9 cellular contexts compared by ENCODE assay signal in genomic region chr13:32142956-32143375, GRCh38.
DNase-seq lines count a peak whose midpoint lies in the region; ATAC-seq, FAIRE-seq and TF ChIP-seq lines count a peak whose summit lies in the region.
"Had no signal": no experiment of that assay in that cellular context is flagged by ENCODE, and none has a peak within 500 bp of the region (broad histone marks: within the 10 kb centered on the region; RNA-seq: fewer than 3 reads in every experiment).

No MANE protein-coding gene starts in this region.

- no peaks in the 10 kb centered on the region for H3K27me3 Mint-ChIP-seq in nephron (ENCODE audit: low read depth)
- H3K27me3 Mint-ChIP-seq: activated CD4-positive, alpha-beta T cell treated with anti-CD3 and anti-CD28 coated beads for 36 hours had no signal

- H3K9me2 ChIP-seq in Loucy (replicated peaks; ENCODE audit: low read depth, low read length), result no peaks in the 10 kb centered on the region

- no peaks in the 10 kb centered on the region for H3F3A ChIP-seq in Loucy (ENCODE audit: low read depth)

- H4K20me1 ChIP-seq in Loucy (ENCODE audit: insufficient read depth, low read length, poor library complexity, severe bottlenecking) (no peaks in the 10 kb centered on the region), endothelial cell of umbilical vein (replicated peaks; ENCODE audit: control insufficient read depth, extremely low read depth, insufficient read depth, low read length) (no peaks in the 10 kb centered on the region)

- intact Hi-C loops in endothelial cell of umbilical vein (cut with micrococcal nuclease), result loop anchor here (5.0 kb wide), 1 partner anchor 111 kb away; the partner anchor contains the start of gene FRY

- TF ChIP-seq POLR2A in endothelial cell of umbilical vein (IDR thresholded peaks at IDR 0.05; ENCODE audit: low read depth, low read length), result peak; percentile 47

- CTCF ChIA-PET in endothelial cell of umbilical vein (lab: Charles Lee), result interaction anchor here (0.7 to 1.4 kb wide), 2 partner anchors 141 to 142 kb away, joined by 3 to 4 read pairs; no protein-coding TSS in a partner anchor

- dilution Hi-C loops in endothelial cell of umbilical vein (cut with MboI; ENCODE audit: extremely low pct_ligation_motif_present, low sequenced_read_pairs), result no loop called here

- no peak for ATAC-seq in GM18861 (IDR thresholded peaks at IDR 0.05; ENCODE audit: unreplicated experiment)
- ATAC-seq: activated CD4-positive, alpha-beta T cell treated with anti-CD3 and anti-CD28 coated beads for 36 hours had no signal

- FAIRE-seq in endothelial cell of umbilical vein (lab: Jason Lieb, UNC), result peak; percentile 88

- in situ Hi-C loops in GM13976 (cut with MboI; ENCODE audit: low sequenced_read_pairs, unreplicated experiment), result no loop called here

- no peaks in the 10 kb centered on the region for H3K9me3 Mint-ChIP-seq in nephron
- H3K9me3 Mint-ChIP-seq: activated naive CD8-positive, alpha-beta T cell treated with anti-CD3 and anti-CD28 coated beads, Interleukin-2, amount 10 ng/mL, durations not matched to agents 7 days and 5 days had no signal

- H3K36me3 ChIP-seq in Loucy (ENCODE audit: insufficient read depth, low read length), result no peaks in the 10 kb centered on the region
- no peaks in the 10 kb centered on the region for H3K36me3 ChIP-seq in endothelial cell of umbilical vein (ENCODE audit: control insufficient read depth in 2 of 2, extremely low read depth in 1 of 2, insufficient read depth in 2 of 2, low read length in 2 of 2)

- H3K4me2 ChIP-seq in Loucy (ENCODE audit: low read depth, low read length, poor library complexity, severe bottlenecking) (peak overlapping the region; percentile 25), endothelial cell of umbilical vein (ENCODE audit: insufficient read depth, low read length) (peak overlapping the region; percentile 51)

- H3K9me1 ChIP-seq in endothelial cell of umbilical vein (replicated peaks; ENCODE audit: control insufficient read depth, extremely low read depth, insufficient read depth, low read length), result no peaks in the 10 kb centered on the region

- TF ChIP-seq CTCF in Loucy (conservative IDR thresholded peaks at IDR 0.05; ENCODE audit: low read length) (no peak), endothelial cell of umbilical vein (IDR thresholded peaks at IDR 0.05; ENCODE audit: extremely low read depth in 1 of 2, insufficient read depth in 1 of 2, low read depth in 1 of 2, low read length in 2 of 2) (no peak), nephron (IDR thresholded peaks at IDR 0.05; ENCODE audit: unreplicated experiment in 3 of 3) (no peak), GM13976 (IDR thresholded peaks at IDR 0.05; ENCODE audit: borderline replicate concordance, control extremely low read depth, extremely low read depth, insufficient read depth, missing control alignments) (no peak)

- H2AFZ ChIP-seq in Loucy (ENCODE audit: low read length) (peak overlapping the region; percentile 41), endothelial cell of umbilical vein (ENCODE audit: low read depth, low read length) (no peak overlapping the region)

- POLR2A ChIA-PET in endothelial cell of umbilical vein (lab: Charles Lee), result no interaction called here

- peak; percentile 93 for DNase-seq in GF-D8 (lab: John Stamatoyannopoulos, UW)
- peak; percentile 95 for DNase-seq in endothelial cell of umbilical vein (ENCODE audit: low read depth, low spot score)
- no peak for DNase-seq in NCI-H446 (lab: John Stamatoyannopoulos, UW)
- no peak for DNase-seq in GM13976 (ENCODE audit: low spot score)
- DNase-seq: activated CD4-positive, alpha-beta T cell treated with anti-CD3 and anti-CD28 coated beads for 36 hours; activated naive CD8-positive, alpha-beta T cell treated with anti-CD3 and anti-CD28 coated beads, Interleukin-2, amount 10 ng/mL, durations not matched to agents 7 days and 5 days had no signal

- H3K9ac ChIP-seq in Loucy (ENCODE audit: low read depth, low read length, poor library complexity, severe bottlenecking) (no peak overlapping the region), endothelial cell of umbilical vein (replicated peaks; ENCODE audit: extremely low read depth, insufficient read depth, low read length) (no peak overlapping the region)

- BruUV-seq in endothelial cell of umbilical vein (replicated peaks; lab: Mats Ljungman, UMichigan), result no TSS peak

- H3K4me1 ChIP-seq in Loucy (ENCODE audit: insufficient read depth, low read length, poor library complexity, severe bottlenecking), result peaks cover 7% of the 10 kb centered on the region
- H3K4me1 ChIP-seq in endothelial cell of umbilical vein (ENCODE audit: control insufficient read depth, extremely low read depth, insufficient read depth, low read length), result peaks cover 26% of the 10 kb centered on the region

- H3K9me3 ChIP-seq in Loucy (ENCODE audit: insufficient read depth, low read depth, low read length) (no peaks in the 10 kb centered on the region), endothelial cell of umbilical vein (replicated peaks; ENCODE audit: control insufficient read depth, insufficient read depth, low read length) (no peaks in the 10 kb centered on the region)

- peak overlapping the region in 2 of 3 experiments; percentile 12 to 37 for H3K27ac Mint-ChIP-seq in nephron
- H3K27ac Mint-ChIP-seq: activated CD4-positive, alpha-beta T cell treated with anti-CD3 and anti-CD28 coated beads for 36 hours; activated naive CD8-positive, alpha-beta T cell treated with anti-CD3 and anti-CD28 coated beads, Interleukin-2, amount 10 ng/mL, durations not matched to agents 7 days and 5 days had no signal

- no peak overlapping the region for H3K4me3 Mint-ChIP-seq in nephron
- H3K4me3 Mint-ChIP-seq: activated CD4-positive, alpha-beta T cell treated with anti-CD3 and anti-CD28 coated beads for 36 hours; activated naive CD8-positive, alpha-beta T cell treated with anti-CD3 and anti-CD28 coated beads, Interleukin-2, amount 10 ng/mL, durations not matched to agents 7 days and 5 days had no signal

- H3K27me3 ChIP-seq in Loucy (ENCODE audit: insufficient read depth, low read length, poor library complexity, severe bottlenecking), result no peaks in the 10 kb centered on the region
- H3K27me3 ChIP-seq in endothelial cell of umbilical vein (ENCODE audit: control insufficient read depth in 2 of 2, insufficient read depth in 2 of 2, low read length in 2 of 2), result no peaks in the 10 kb centered on the region

- peaks cover 15% of the 10 kb centered on the region for H3K4me1 Mint-ChIP-seq in nephron

- H3K79me2 ChIP-seq in Loucy (ENCODE audit: insufficient read depth, low read length) (no peaks in the 10 kb centered on the region), endothelial cell of umbilical vein (ENCODE audit: control insufficient read depth, insufficient read depth, low read length) (no peaks in the 10 kb centered on the region)

- H3K4me3 ChIP-seq in Loucy (ENCODE audit: low read length, poor library complexity, severe bottlenecking) (no peak overlapping the region), endothelial cell of umbilical vein (replicated peaks in 1 of 3; ENCODE audit: insufficient read depth in 1 of 3, low read depth in 1 of 3, low read length in 3 of 3) (no peak overlapping the region)

- H3K36me3 Mint-ChIP-seq in nephron (ENCODE audit: low read depth), result no peaks in the 10 kb centered on the region
- H3K36me3 Mint-ChIP-seq: activated naive CD8-positive, alpha-beta T cell treated with anti-CD3 and anti-CD28 coated beads, Interleukin-2, amount 10 ng/mL, durations not matched to agents 7 days and 5 days had no signal

- H3K27ac ChIP-seq in endothelial cell of umbilical vein (ENCODE audit: insufficient read depth, low read depth, low read length), result peak overlapping the region; percentile 22

TF ChIP-seq in endothelial cell of umbilical vein, 7 proteins besides CTCF, POLR2A, EP300 and RAD21:
- TF ChIP-seq EZH2 (IDR thresholded peaks at IDR 0.05; ENCODE audit: borderline replicate concordance, low read depth, low read length, severe bottlenecking), result no peak
- peak; percentile 19 for TF ChIP-seq JUN (IDR thresholded peaks at IDR 0.05; ENCODE audit: borderline replicate concordance, insufficient read depth, insufficient read length, low read depth)
- peak; percentile 88 for TF ChIP-seq POLR2AphosphoS5 (IDR thresholded peaks at IDR 0.05; ENCODE audit: insufficient read depth, low read depth, low read length)

Comparison
In these comparisons a context has a peak if more than half of its experiments do, and no peak if none do; other contexts are left out.
1. DNase-seq: peak in GF-D8 (single experiment) and endothelial cell of umbilical vein (single experiment); none in NCI-H446 (0 of 2) and GM13976 (single experiment).